In the genomic region with DNA sequence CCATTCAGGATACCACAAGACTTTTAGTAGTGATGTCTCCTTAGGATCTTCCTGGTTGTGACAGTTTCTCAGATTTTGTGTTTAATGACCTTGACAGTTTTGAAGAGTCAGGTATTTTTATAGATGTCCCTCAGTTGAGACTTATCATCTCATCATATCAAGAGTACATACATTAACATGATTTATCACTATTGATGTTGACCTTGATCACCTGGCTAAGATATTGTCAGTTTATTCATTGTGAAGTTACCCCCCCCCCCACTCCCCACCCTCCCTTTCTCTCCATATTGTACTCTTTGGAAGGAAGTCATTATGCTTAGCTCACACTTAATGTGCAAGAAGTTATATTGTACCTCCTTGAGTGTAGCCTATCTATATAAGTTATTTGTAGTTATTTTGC, we compare ENCODE assay signal across 26 cellular contexts.
"Had no signal": no experiment of that assay in that cellular context is flagged by ENCODE, and none has a peak within 500 bp of the region (broad histone marks: within the 10 kb centered on the region; RNA-seq: fewer than 3 reads in every experiment).

No MANE protein-coding gene starts in this region.

- H3K27me3 Mint-ChIP-seq: dendritic cell treated with granulocyte-macrophage colony-stimulating factor and Interleukin-4, amounts not matched to agents 40 ng/mL and 50 ng/mL, for 4 days; effector memory CD8-positive, alpha-beta T cell had no signal

- H3K27me3 ChIP-seq: esophagus squamous epithelium, gastrocnemius medialis, heart right ventricle, left lung had no signal

- H3K9me3 ChIP-seq: esophagus squamous epithelium, gastrocnemius medialis, heart right ventricle, left lung, lower lobe of right lung had no signal

- DNase-seq: effector CD8-positive, alpha-beta T cell; effector memory CD8-positive, alpha-beta T cell; endodermal cell; erythroblast; esophagus squamous epithelium; foreskin fibroblast; foreskin melanocyte; gastrocnemius medialis; glutamatergic neuron; head of caudate nucleus; heart right ventricle; hippocampal formation; left cardiac atrium; left lung; left ventricle myocardium superior; lower lobe of right lung; mesendoderm; midbrain had no signal

- H3K4me3 Mint-ChIP-seq: dendritic cell treated with granulocyte-macrophage colony-stimulating factor and Interleukin-4, amounts not matched to agents 40 ng/mL and 50 ng/mL, for 4 days; effector memory CD8-positive, alpha-beta T cell; endodermal cell had no signal

- H3K9me3 Mint-ChIP-seq: dendritic cell treated with granulocyte-macrophage colony-stimulating factor and Interleukin-4, amounts not matched to agents 40 ng/mL and 50 ng/mL, for 4 days; effector memory CD8-positive, alpha-beta T cell; endodermal cell had no signal

- ATAC-seq: effector memory CD8-positive, alpha-beta T cell; esophagus mucosa; gastrocnemius medialis; heart right ventricle; left cardiac atrium; left lung; left ventricle myocardium superior; lower lobe of right lung had no signal

- FAIRE-seq: colon, endometrium, islet of Langerhans, keratinocyte had no signal

- H3K27ac Mint-ChIP-seq: dendritic cell treated with granulocyte-macrophage colony-stimulating factor and Interleukin-4, amounts not matched to agents 40 ng/mL and 50 ng/mL, for 4 days; endodermal cell had no signal

- H3K4me1 Mint-ChIP-seq: endodermal cell had no signal

- H3K27ac ChIP-seq: coronary artery, epithelial cell of prostate, esophagus squamous epithelium, gastrocnemius medialis, heart right ventricle, left lung, lower lobe of right lung had no signal
